ENCODE assay signal across 28 cellular contexts in genomic region chr11:1012291-1012690, GRCh38. TPM values are rescaled to one million over a fixed set of nuclear protein-coding genes. Genes with fewer than 3 reads are reported as not detected.
DNase-seq lines count a peak whose midpoint lies in the region; ATAC-seq and TF ChIP-seq lines count a peak whose summit lies in the region.
"Had no signal": no experiment of that assay in that cellular context is flagged by ENCODE, and none has a peak within 500 bp of the region (broad histone marks: within the 10 kb centered on the region; RNA-seq: fewer than 3 reads in every experiment).

No MANE protein-coding gene starts in this region.

- intact Hi-C loops in body of pancreas (cut with DNase I): no loop called here
- intact Hi-C loops in stomach (cut with DNase I; ENCODE audit: low total_unique reads): no loop called here

- H3K27me3 Mint-ChIP-seq in glutamatergic neuron (ENCODE audit: unreplicated experiment): peaks cover 31% of the 10 kb centered on the region
- H3K27me3 Mint-ChIP-seq: CD4-positive, alpha-beta T cell had no signal

- H3K4me2 ChIP-seq in BLaER1 treated with 17β-estradiol and CSF1 and Interleukin-3, amounts not matched to agents 10 nM and 100 nM: peak overlapping the region; percentile 68 to 97 (median 87)

- peaks cover 5 to 100% (median 68%) of the 10 kb centered on the region in 11 experiments; a peak in 20 of 22 replicates for H4K20me1 ChIP-seq in BLaER1 treated with 17β-estradiol and CSF1 and Interleukin-3, amounts not matched to agents 10 nM and 100 nM

- no peak for DNase-seq in body of pancreas
- DNase-seq in glutamatergic neuron: no peak
- DNase-seq in DMS 273 (lab: John Stamatoyannopoulos, UW; ENCODE audit: unreplicated experiment): no peak
- no peak for DNase-seq in GOT3 (lab: John Stamatoyannopoulos, UW)
- DNase-seq in stomach: no peak
- DNase-seq: 8988T; ACHN; BE2C; C1 segment of cervical spinal cord; Caco-2; Calu3; CD4-positive, alpha-beta T cell; CD8-positive, alpha-beta T cell; DMS 273 treated with DMSO at 0.1 percent for 48 hours; DMS153; DMS53; DMS79; DND-41; EL; GDM1 had no signal

- H3K9me3 Mint-ChIP-seq in glutamatergic neuron (ENCODE audit: unreplicated experiment): peaks cover 33% of the 10 kb centered on the region
- H3K9me3 Mint-ChIP-seq: CD4-positive, alpha-beta T cell; CD8-positive, alpha-beta T cell had no signal

- WGBS in body of pancreas, 2 donors: 88 to 96% methylated on average over 9 to 10 of the region's 17 CpGs
- 63 to 87% (median 70%) methylated on average over 6 to 17 of the region's 17 CpGs for WGBS in stomach, 5 donors

- no peak overlapping the region for H3K4me3 Mint-ChIP-seq in glutamatergic neuron (ENCODE audit: unreplicated experiment)
- H3K4me3 Mint-ChIP-seq: CD14-positive monocyte; CD4-positive, alpha-beta T cell; CD8-positive, alpha-beta T cell had no signal

- H3K9ac ChIP-seq in BLaER1 treated with 17β-estradiol and CSF1 and Interleukin-3, amounts not matched to agents 10 nM and 100 nM: peak overlapping the region in 6 of 11 experiments; percentile 33 to 72 (median 60); a peak in 9 of 22 replicates

- H3K4me1 Mint-ChIP-seq in glutamatergic neuron (ENCODE audit: low read depth, unreplicated experiment): peaks cover 10% of the 10 kb centered on the region
- H3K4me1 Mint-ChIP-seq: CD14-positive monocyte had no signal

- peak overlapping the region in 4 of 11 experiments; percentile 67 to 82 (median 76); a peak in 7 of 22 replicates for H3K27ac ChIP-seq in BLaER1 treated with 17β-estradiol and CSF1 and Interleukin-3, amounts not matched to agents 10 nM and 100 nM
- H3K27ac ChIP-seq in body of pancreas: peak overlapping the region in 3 of 4 donors; percentile 81 to 93 (median 83)
- no peak overlapping the region for H3K27ac ChIP-seq in stomach

- no peak for TF ChIP-seq EP300 in stomach (IDR thresholded peaks at IDR 0.05)

- TF ChIP-seq POLR2A in body of pancreas (IDR thresholded peaks at IDR 0.05) (no peak), stomach (IDR thresholded peaks at IDR 0.05) (no peak)

- TF ChIP-seq CTCF in body of pancreas (IDR thresholded peaks at IDR 0.05) (no peak), glutamatergic neuron (IDR thresholded peaks at IDR 0.05; ENCODE audit: partially characterized antibody, unreplicated experiment) (no peak), stomach (IDR thresholded peaks at IDR 0.05) (no peak)

- peak overlapping the region in 4 of 10 experiments; percentile 5 to 38 (median 29); a peak in 5 of 20 replicates for H3K4me3 ChIP-seq in BLaER1 treated with 17β-estradiol and CSF1 and Interleukin-3, amounts not matched to agents 10 nM and 100 nM
- no peak overlapping the region for H3K4me3 ChIP-seq in body of pancreas
- H3K4me3 ChIP-seq in stomach: no peak overlapping the region
- H3K4me3 ChIP-seq: GM12878 had no signal

- H3K27me3 ChIP-seq in BLaER1 treated with 17β-estradiol and CSF1 and Interleukin-3, amounts not matched to agents 10 nM and 100 nM: peaks cover 0 to 62% (median 0%) of the 10 kb centered on the region in 11 experiments; a peak in 8 of 22 replicates
- H3K27me3 ChIP-seq in body of pancreas (no peaks in the 10 kb centered on the region), stomach (no peaks in the 10 kb centered on the region)
- H3K27me3 ChIP-seq: BE2C had no signal

- peaks cover 0 to 60% (median 17%) of the 10 kb centered on the region in 11 experiments; a peak in 20 of 22 replicates for H3K36me3 ChIP-seq in BLaER1 treated with 17β-estradiol and CSF1 and Interleukin-3, amounts not matched to agents 10 nM and 100 nM
- H3K36me3 ChIP-seq in body of pancreas (replicated peaks in 1 of 2; ENCODE audit: insufficient read depth in 1 of 2, low read depth in 2 of 2) (peaks cover 0 to 4% of the 10 kb centered on the region in 2 donors), stomach (peaks cover 42 to 76% (median 65%) of the 10 kb centered on the region in 4 donors)

- H3K27ac Mint-ChIP-seq in glutamatergic neuron (ENCODE audit: unreplicated experiment): peak overlapping the region; percentile 41
- H3K27ac Mint-ChIP-seq: CD14-positive monocyte; CD4-positive, alpha-beta T cell; CD8-positive, alpha-beta T cell had no signal

- peaks cover 11% of the 10 kb centered on the region for H3K36me3 Mint-ChIP-seq in glutamatergic neuron (ENCODE audit: unreplicated experiment)

- peaks cover 80 to 100% (median 89%) of the 10 kb centered on the region in 10 experiments for H3K4me1 ChIP-seq in BLaER1 treated with 17β-estradiol and CSF1 and Interleukin-3, amounts not matched to agents 10 nM and 100 nM
- peaks cover 40% of the 10 kb centered on the region for H3K4me1 ChIP-seq in body of pancreas
- peaks cover 0 to 5% (median 0%) of the 10 kb centered on the region in 4 donors for H3K4me1 ChIP-seq in stomach
- H3K4me1 ChIP-seq: BE2C, Caco-2 had no signal

- ATAC-seq in body of pancreas (no peak), GM18519 (IDR thresholded peaks at IDR 0.05; ENCODE audit: low FRiP score, unreplicated experiment) (no peak)
- ATAC-seq: CD8-positive, alpha-beta T cell; GM12878 had no signal

- H3K9me3 ChIP-seq in BLaER1 treated with 17β-estradiol and CSF1 and Interleukin-3, amounts not matched to agents 10 nM and 100 nM (replicated peaks in 1 of 11): peaks cover 0 to 12% (median 10%) of the 10 kb centered on the region in 11 experiments; a peak in 14 of 22 replicates
- no peaks in the 10 kb centered on the region for H3K9me3 ChIP-seq in body of pancreas
- H3K9me3 ChIP-seq in stomach: no peaks in the 10 kb centered on the region
- H3K9me3 ChIP-seq: BE2C, Caco-2 had no signal

RNA-seq across cellular contexts. Expression of gene MUC6, which starts 24.2 kb away (rescaled TPM):
- total RNA-seq in body of pancreas (100 to 1,000 TPM; 101 to 194 TPM), glutamatergic neuron (ENCODE audit: unreplicated experiment) (not detected), stomach (100 to 1,000 TPM in 2 of 5 donors, 10 to 100 TPM in 2, under 1 TPM in 1; 0.29 to 215 (median 84.4) TPM)
- polyA plus RNA-seq in stomach: 100 to 1,000 TPM in 2 of 3 donors, 10 to 100 TPM in 1; 80.3 to 170 (median 150) TPM
- total RNA-seq: A673; Caco-2; CD4-positive, alpha-beta T cell; CD8-positive, alpha-beta T cell; Daoy; G401 had no signal
- polyA plus RNA-seq: AG04450, CD14-positive monocyte had no signal

Comparison
In these comparisons a context has a peak if more than half of its experiments do, and no peak if none do; other contexts are left out.
1. H3K27ac ChIP-seq: peak in body of pancreas (3 of 4); none in stomach (0 of 5).